Comparison of ENCODE assay signal across 1 cellular context in genomic region chr6:130937942-130938604, GRCh38.
TF ChIP-seq lines count a peak whose summit lies in the region.

No MANE protein-coding gene starts in this region.

TF ChIP-seq in HepG2, 621 proteins besides CTCF, POLR2A, EP300 and RAD21 (continues in another document):
- TF ChIP-seq ATF7-NPFF (CRISPR knock-in tag; IDR thresholded peaks at IDR 0.05; ENCODE audit: low read depth): no peak
- no peak for TF ChIP-seq ZNF660 (CRISPR knock-in tag; IDR thresholded peaks at IDR 0.05; ENCODE audit: borderline replicate concordance, low read depth)
- TF ChIP-seq RARA (CRISPR knock-in tag; IDR thresholded peaks at IDR 0.05): 0 out of 2 replicates have a peak, but pooled peaks have one; percentile 25
- TF ChIP-seq PHF5A (CRISPR knock-in tag; IDR thresholded peaks at IDR 0.05; ENCODE audit: low read depth, unreplicated experiment): peak; percentile 72
- TF ChIP-seq IKZF5 (CRISPR knock-in tag; IDR thresholded peaks at IDR 0.05): peak; percentile 17; the same call in 1 of the 2 replicates
- peak; percentile 92 for TF ChIP-seq TEAD3 (CRISPR knock-in tag; optimal IDR thresholded peaks at IDR 0.05; ENCODE audit: borderline replicate concordance)
- 0 out of 2 replicates have a peak, but pooled peaks have one; percentile 11 for TF ChIP-seq ATF3 (CRISPR knock-in tag; IDR thresholded peaks at IDR 0.05)
- no peak for TF ChIP-seq MXD1 (CRISPR knock-in tag; IDR thresholded peaks at IDR 0.05)
- TF ChIP-seq MYC (CRISPR knock-in tag; IDR thresholded peaks at IDR 0.05; ENCODE audit: borderline replicate concordance): no peak
- no peak for TF ChIP-seq KDM5A (IDR thresholded peaks at IDR 0.05; ENCODE audit: borderline replicate concordance, low read length)
- peak; percentile 18; the same call in 1 of the 2 replicates for TF ChIP-seq IRF2 (CRISPR knock-in tag; IDR thresholded peaks at IDR 0.05)
- no peak for TF ChIP-seq TEF (CRISPR knock-in tag; IDR thresholded peaks at IDR 0.05)
- TF ChIP-seq GFI1 (CRISPR knock-in tag; IDR thresholded peaks at IDR 0.05; ENCODE audit: borderline replicate concordance): 0 out of 2 replicates have a peak, but pooled peaks have one; percentile 26
- no peak for TF ChIP-seq ZNF256 (CRISPR knock-in tag; conservative IDR thresholded peaks at IDR 0.05)
- no peak for TF ChIP-seq SATB2 (CRISPR knock-in tag; IDR thresholded peaks at IDR 0.05)
- TF ChIP-seq SOX6 (IDR thresholded peaks at IDR 0.05): no peak
- peak; percentile 86 for TF ChIP-seq SOX6 (CRISPR knock-in tag; IDR thresholded peaks at IDR 0.05)
- no peak for TF ChIP-seq ZNF564 (CRISPR knock-in tag; IDR thresholded peaks at IDR 0.05)
- no peak for TF ChIP-seq ZNF235 (CRISPR knock-in tag; IDR thresholded peaks at IDR 0.05; ENCODE audit: borderline replicate concordance)
- TF ChIP-seq HNRNPK (IDR thresholded peaks at IDR 0.05; ENCODE audit: low read depth, low read length, poor library complexity, severe bottlenecking): no peak
- no peak for TF ChIP-seq GRHL1 (CRISPR knock-in tag; conservative IDR thresholded peaks at IDR 0.05)
- TF ChIP-seq JUNB (CRISPR knock-in tag; IDR thresholded peaks at IDR 0.05; ENCODE audit: borderline replicate concordance): peak; percentile 47; the same call in 1 of the 2 replicates
- TF ChIP-seq ZNF317 (CRISPR knock-in tag; IDR thresholded peaks at IDR 0.05): no peak
- TF ChIP-seq MAFK (conservative IDR thresholded peaks at IDR 0.05 in 1 of 2, IDR thresholded peaks at IDR 0.05 in 1 of 2; ENCODE audit: low read length in 2 of 2): peak; percentile 16 to 31; a peak in 2 of 4 replicates
- TF ChIP-seq ZNF644 (CRISPR knock-in tag; IDR thresholded peaks at IDR 0.05; ENCODE audit: low read depth): peak; percentile 7; the same call in 1 of the 2 replicates
- peak; percentile 50; the same call in 1 of the 2 replicates for TF ChIP-seq ZGPAT (CRISPR knock-in tag; IDR thresholded peaks at IDR 0.05)
- peak; percentile 52; the same call in 1 of the 2 replicates for TF ChIP-seq BCL6 (CRISPR knock-in tag; IDR thresholded peaks at IDR 0.05)
- TF ChIP-seq ZNF747 (CRISPR knock-in tag; IDR thresholded peaks at IDR 0.05; ENCODE audit: borderline replicate concordance): no peak
- no peak for TF ChIP-seq IKZF1 (IDR thresholded peaks at IDR 0.05)
- TF ChIP-seq TBP (CRISPR knock-in tag; IDR thresholded peaks at IDR 0.05): no peak
- peak; percentile 56 for TF ChIP-seq SAP130 (CRISPR knock-in tag; IDR thresholded peaks at IDR 0.05; ENCODE audit: low read depth)
- 0 out of 2 replicates have a peak, but pooled peaks have one; percentile 53 for TF ChIP-seq ZBTB20 (CRISPR knock-in tag; IDR thresholded peaks at IDR 0.05; ENCODE audit: borderline replicate concordance, low read depth)
- no peak for TF ChIP-seq ZNF616 (CRISPR knock-in tag; IDR thresholded peaks at IDR 0.05; ENCODE audit: low read depth)
- peak; percentile 44; the same call in 1 of the 2 replicates for TF ChIP-seq ZFP1 (CRISPR knock-in tag; IDR thresholded peaks at IDR 0.05)
- TF ChIP-seq FUBP1 (CRISPR knock-in tag; IDR thresholded peaks at IDR 0.05; ENCODE audit: borderline replicate concordance): no peak
- TF ChIP-seq ZNF646 (CRISPR knock-in tag; IDR thresholded peaks at IDR 0.05): peak; percentile 72
- TF ChIP-seq PAXIP1 (CRISPR knock-in tag; conservative IDR thresholded peaks at IDR 0.05): peak; percentile 57; the same call in 1 of the 2 replicates
- TF ChIP-seq EZH2 (conservative IDR thresholded peaks at IDR 0.05; ENCODE audit: low read depth, low read length): no peak
- no peak for TF ChIP-seq E2F1 (CRISPR knock-in tag; IDR thresholded peaks at IDR 0.05)
